1 cellular context compared by ENCODE assay signal in the genomic region with DNA sequence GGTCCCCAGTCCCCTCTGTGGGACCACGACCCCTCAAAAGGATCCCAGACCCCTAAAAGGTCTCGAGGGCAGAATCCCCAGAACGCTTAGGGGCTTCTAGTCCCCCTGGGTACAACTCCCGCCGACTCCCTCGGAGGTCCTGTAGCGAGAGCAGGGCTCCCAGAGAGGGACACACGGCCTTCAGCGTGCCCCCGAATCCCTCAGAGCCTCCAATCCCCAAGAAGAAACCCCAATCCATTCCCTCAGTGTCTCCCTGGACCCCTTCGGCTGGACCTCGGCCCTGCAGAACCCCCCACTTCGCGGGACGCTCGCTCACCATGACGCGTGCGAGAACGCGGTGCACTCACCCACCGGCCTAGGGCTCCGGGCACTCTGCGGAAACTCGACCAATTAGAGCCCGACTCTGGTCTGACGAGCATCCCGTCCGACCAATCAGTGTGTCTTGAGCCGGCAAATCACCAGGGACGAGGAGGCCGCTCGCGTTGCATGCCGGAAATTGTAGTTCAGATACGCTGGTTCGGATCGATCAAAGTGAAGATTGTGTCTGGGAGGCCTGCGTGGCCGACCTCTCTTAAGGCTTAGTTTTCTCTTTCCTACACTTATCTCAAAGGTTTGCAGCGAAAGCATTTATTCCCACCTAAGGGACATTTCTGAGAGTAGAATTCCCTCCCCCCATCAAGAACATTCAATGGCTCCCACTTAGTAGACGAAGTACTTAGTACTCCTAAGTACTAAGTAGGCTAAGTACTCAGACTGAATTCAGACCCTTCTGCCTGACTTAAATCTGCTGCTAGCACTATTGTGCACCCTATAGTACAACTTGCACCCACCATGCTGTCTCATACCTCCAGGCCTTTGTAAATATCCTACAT.
TF ChIP-seq lines count a peak whose summit lies in the region.

TMEM161A (minus strand) TSS at position 369 of the 872 bp plus-strand sequence; CDS start at position 319, 50 bp downstream.

TF ChIP-seq in GM12878, 131 proteins besides CTCF, POLR2A, EP300 and RAD21 (continued from another document and continues in another):
- TF ChIP-seq, protein P1, sequence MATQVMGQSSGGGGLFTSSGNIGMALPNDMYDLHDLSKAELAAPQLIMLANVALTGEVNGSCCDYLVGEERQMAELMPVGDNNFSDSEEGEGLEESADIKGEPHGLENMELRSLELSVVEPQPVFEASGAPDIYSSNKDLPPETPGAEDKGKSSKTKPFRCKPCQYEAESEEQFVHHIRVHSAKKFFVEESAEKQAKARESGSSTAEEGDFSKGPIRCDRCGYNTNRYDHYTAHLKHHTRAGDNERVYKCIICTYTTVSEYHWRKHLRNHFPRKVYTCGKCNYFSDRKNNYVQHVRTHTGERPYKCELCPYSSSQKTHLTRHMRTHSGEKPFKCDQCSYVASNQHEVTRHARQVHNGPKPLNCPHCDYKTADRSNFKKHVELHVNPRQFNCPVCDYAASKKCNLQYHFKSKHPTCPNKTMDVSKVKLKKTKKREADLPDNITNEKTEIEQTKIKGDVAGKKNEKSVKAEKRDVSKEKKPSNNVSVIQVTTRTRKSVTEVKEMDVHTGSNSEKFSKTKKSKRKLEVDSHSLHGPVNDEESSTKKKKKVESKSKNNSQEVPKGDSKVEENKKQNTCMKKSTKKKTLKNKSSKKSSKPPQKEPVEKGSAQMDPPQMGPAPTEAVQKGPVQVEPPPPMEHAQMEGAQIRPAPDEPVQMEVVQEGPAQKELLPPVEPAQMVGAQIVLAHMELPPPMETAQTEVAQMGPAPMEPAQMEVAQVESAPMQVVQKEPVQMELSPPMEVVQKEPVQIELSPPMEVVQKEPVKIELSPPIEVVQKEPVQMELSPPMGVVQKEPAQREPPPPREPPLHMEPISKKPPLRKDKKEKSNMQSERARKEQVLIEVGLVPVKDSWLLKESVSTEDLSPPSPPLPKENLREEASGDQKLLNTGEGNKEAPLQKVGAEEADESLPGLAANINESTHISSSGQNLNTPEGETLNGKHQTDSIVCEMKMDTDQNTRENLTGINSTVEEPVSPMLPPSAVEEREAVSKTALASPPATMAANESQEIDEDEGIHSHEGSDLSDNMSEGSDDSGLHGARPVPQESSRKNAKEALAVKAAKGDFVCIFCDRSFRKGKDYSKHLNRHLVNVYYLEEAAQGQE (IDR thresholded peaks at IDR 0.05; ENCODE audit: low read depth, low read length) = no peak
- TF ChIP-seq, protein P2, sequence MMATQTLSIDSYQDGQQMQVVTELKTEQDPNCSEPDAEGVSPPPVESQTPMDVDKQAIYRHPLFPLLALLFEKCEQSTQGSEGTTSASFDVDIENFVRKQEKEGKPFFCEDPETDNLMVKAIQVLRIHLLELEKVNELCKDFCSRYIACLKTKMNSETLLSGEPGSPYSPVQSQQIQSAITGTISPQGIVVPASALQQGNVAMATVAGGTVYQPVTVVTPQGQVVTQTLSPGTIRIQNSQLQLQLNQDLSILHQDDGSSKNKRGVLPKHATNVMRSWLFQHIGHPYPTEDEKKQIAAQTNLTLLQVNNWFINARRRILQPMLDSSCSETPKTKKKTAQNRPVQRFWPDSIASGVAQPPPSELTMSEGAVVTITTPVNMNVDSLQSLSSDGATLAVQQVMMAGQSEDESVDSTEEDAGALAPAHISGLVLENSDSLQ (IDR thresholded peaks at IDR 0.05) = peak; percentile 99
- no peak for TF ChIP-seq EED (IDR thresholded peaks at IDR 0.05; ENCODE audit: low read depth)
- TF ChIP-seq EZH2 (IDR thresholded peaks at IDR 0.05; ENCODE audit: borderline replicate concordance, control insufficient read depth, low read depth, low read length) = no peak
- TF ChIP-seq NBN (IDR thresholded peaks at IDR 0.05) = peak; percentile 70; the same call in 1 of the 2 replicates
- TF ChIP-seq POLR2AphosphoS5 (IDR thresholded peaks at IDR 0.05; ENCODE audit: low read length) = peak; percentile 79
- TF ChIP-seq YY1 (IDR thresholded peaks at IDR 0.05; ENCODE audit: low read depth, low read length) = peak; percentile 56
- no peak for TF ChIP-seq NRF1 (conservative IDR thresholded peaks at IDR 0.05; ENCODE audit: low read depth, low read length)
- no peak for TF ChIP-seq PML (IDR thresholded peaks at IDR 0.05; ENCODE audit: low read length)
- TF ChIP-seq HCFC1 (IDR thresholded peaks at IDR 0.05; ENCODE audit: low read length) = peak; percentile 91
- TF ChIP-seq MEF2B (IDR thresholded peaks at IDR 0.05; ENCODE audit: partially characterized antibody, poor library complexity, severe bottlenecking) = peak; percentile 56
- no peak for TF ChIP-seq MTA2 (IDR thresholded peaks at IDR 0.05; ENCODE audit: low read depth)
- TF ChIP-seq RFX5 (IDR thresholded peaks at IDR 0.05; ENCODE audit: low read depth, low read length) = 0 out of 2 replicates have a peak, but pooled peaks have one; percentile 23
- TF ChIP-seq STAT3 (IDR thresholded peaks at IDR 0.05; ENCODE audit: low read depth, low read length) = no peak
- TF ChIP-seq STAT1 (conservative IDR thresholded peaks at IDR 0.05) = no peak
- no peak for TF ChIP-seq HDAC6 (IDR thresholded peaks at IDR 0.05; ENCODE audit: unreplicated experiment)
- TF ChIP-seq DPF2 (IDR thresholded peaks at IDR 0.05) = peak; percentile 91
- peak; percentile 58; the same call in 1 of the 2 replicates for TF ChIP-seq HDGF (IDR thresholded peaks at IDR 0.05)
- TF ChIP-seq HDAC2 (IDR thresholded peaks at IDR 0.05) = no peak
- no peak for TF ChIP-seq RB1 (IDR thresholded peaks at IDR 0.05; ENCODE audit: borderline replicate concordance)
- TF ChIP-seq CHD1 (IDR thresholded peaks at IDR 0.05; ENCODE audit: low read depth, low read length) = no peak
- no peak for TF ChIP-seq ZNF384 (IDR thresholded peaks at IDR 0.05; ENCODE audit: borderline replicate concordance, low read depth, low read length)
- TF ChIP-seq, protein P3, sequence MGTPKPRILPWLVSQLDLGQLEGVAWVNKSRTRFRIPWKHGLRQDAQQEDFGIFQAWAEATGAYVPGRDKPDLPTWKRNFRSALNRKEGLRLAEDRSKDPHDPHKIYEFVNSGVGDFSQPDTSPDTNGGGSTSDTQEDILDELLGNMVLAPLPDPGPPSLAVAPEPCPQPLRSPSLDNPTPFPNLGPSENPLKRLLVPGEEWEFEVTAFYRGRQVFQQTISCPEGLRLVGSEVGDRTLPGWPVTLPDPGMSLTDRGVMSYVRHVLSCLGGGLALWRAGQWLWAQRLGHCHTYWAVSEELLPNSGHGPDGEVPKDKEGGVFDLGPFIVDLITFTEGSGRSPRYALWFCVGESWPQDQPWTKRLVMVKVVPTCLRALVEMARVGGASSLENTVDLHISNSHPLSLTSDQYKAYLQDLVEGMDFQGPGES (IDR thresholded peaks at IDR 0.05) = peak; percentile 91
- 0 out of 2 replicates have a peak, but pooled peaks have one; percentile 43 for TF ChIP-seq POLR2AphosphoS2 (IDR thresholded peaks at IDR 0.05; ENCODE audit: low read depth, low read length)
- no peak for TF ChIP-seq BACH1 (IDR thresholded peaks at IDR 0.05; ENCODE audit: borderline replicate concordance)
- TF ChIP-seq FOXM1 (IDR thresholded peaks at IDR 0.05; ENCODE audit: low read depth, low read length) = no peak
- no peak for TF ChIP-seq IRF5 (IDR thresholded peaks at IDR 0.05; ENCODE audit: borderline replicate concordance)
- TF ChIP-seq RBBP5 (conservative IDR thresholded peaks at IDR 0.05) = no peak
- no peak for TF ChIP-seq ESRRA (IDR thresholded peaks at IDR 0.05; ENCODE audit: low read length)
- TF ChIP-seq FOS (IDR thresholded peaks at IDR 0.05; ENCODE audit: borderline replicate concordance, extremely low read depth, insufficient read length) = peak; percentile 94
- TF ChIP-seq CEBPZ (IDR thresholded peaks at IDR 0.05; ENCODE audit: low read depth, low read length) = peak; percentile 10; the same call in 1 of the 2 replicates
- no peak for TF ChIP-seq E2F8 (IDR thresholded peaks at IDR 0.05; ENCODE audit: low read depth, partially characterized antibody)
- TF ChIP-seq RELA (IDR thresholded peaks at IDR 0.05; ENCODE audit: borderline replicate concordance, partially characterized antibody) = peak; percentile 10
- no peak for TF ChIP-seq IKZF2 (IDR thresholded peaks at IDR 0.05)
- TF ChIP-seq ZNF207 (IDR thresholded peaks at IDR 0.05; ENCODE audit: borderline replicate concordance) = 0 out of 2 replicates have a peak, but pooled peaks have one; percentile 37
- TF ChIP-seq, protein P4, sequence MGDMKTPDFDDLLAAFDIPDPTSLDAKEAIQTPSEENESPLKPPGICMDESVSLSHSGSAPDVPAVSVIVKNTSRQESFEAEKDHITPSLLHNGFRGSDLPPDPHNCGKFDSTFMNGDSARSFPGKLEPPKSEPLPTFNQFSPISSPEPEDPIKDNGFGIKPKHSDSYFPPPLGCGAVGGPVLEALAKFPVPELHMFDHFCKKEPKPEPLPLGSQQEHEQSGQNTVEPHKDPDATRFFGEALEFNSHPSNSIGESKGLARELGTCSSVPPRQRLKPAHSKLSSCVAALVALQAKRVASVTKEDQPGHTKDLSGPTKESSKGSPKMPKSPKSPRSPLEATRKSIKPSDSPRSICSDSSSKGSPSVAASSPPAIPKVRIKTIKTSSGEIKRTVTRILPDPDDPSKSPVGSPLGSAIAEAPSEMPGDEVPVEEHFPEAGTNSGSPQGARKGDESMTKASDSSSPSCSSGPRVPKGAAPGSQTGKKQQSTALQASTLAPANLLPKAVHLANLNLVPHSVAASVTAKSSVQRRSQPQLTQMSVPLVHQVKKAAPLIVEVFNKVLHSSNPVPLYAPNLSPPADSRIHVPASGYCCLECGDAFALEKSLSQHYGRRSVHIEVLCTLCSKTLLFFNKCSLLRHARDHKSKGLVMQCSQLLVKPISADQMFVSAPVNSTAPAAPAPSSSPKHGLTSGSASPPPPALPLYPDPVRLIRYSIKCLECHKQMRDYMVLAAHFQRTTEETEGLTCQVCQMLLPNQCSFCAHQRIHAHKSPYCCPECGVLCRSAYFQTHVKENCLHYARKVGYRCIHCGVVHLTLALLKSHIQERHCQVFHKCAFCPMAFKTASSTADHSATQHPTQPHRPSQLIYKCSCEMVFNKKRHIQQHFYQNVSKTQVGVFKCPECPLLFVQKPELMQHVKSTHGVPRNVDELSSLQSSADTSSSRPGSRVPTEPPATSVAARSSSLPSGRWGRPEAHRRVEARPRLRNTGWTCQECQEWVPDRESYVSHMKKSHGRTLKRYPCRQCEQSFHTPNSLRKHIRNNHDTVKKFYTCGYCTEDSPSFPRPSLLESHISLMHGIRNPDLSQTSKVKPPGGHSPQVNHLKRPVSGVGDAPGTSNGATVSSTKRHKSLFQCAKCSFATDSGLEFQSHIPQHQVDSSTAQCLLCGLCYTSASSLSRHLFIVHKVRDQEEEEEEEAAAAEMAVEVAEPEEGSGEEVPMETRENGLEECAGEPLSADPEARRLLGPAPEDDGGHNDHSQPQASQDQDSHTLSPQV (IDR thresholded peaks at IDR 0.05) = no peak
- peak; percentile 77 for TF ChIP-seq IKZF1 (conservative IDR thresholded peaks at IDR 0.05)
- TF ChIP-seq RAD51 (IDR thresholded peaks at IDR 0.05) = no peak
- TF ChIP-seq CREB1 (IDR thresholded peaks at IDR 0.05; ENCODE audit: low read depth) = peak; percentile 91
- TF ChIP-seq MYB (IDR thresholded peaks at IDR 0.05; ENCODE audit: borderline replicate concordance, low read depth, low read length) = no peak
- TF ChIP-seq TAF1 (IDR thresholded peaks at IDR 0.05; ENCODE audit: borderline replicate concordance, low read depth, low read length) = peak; percentile 67; the same call in 1 of the 2 replicates
- TF ChIP-seq PAX8 (IDR thresholded peaks at IDR 0.05) = no peak
- no peak for TF ChIP-seq FOXK2 (IDR thresholded peaks at IDR 0.05)
- no peak for TF ChIP-seq MEF2A (IDR thresholded peaks at IDR 0.05; ENCODE audit: insufficient read depth, low read depth, low read length)
- no peak for TF ChIP-seq SMAD5 (IDR thresholded peaks at IDR 0.05; ENCODE audit: low read depth)
